In genomic region chr4:88823058-88823919, GRCh38 we compare ENCODE assay signal across 8 cellular contexts.
DNase-seq lines count a peak whose midpoint lies in the region; ATAC-seq and TF ChIP-seq lines count a peak whose summit lies in the region.

No MANE protein-coding gene starts in this region.

- peak overlapping the region; percentile 97 for H3K27ac ChIP-seq in PC-3 (ENCODE audit: low read length)
- H3K27ac ChIP-seq in stomach: peak overlapping the region; percentile 91 to 94 (median 92)

- peak overlapping the region; percentile 78 for H3K9ac ChIP-seq in PC-3 (ENCODE audit: low read length)

- WGBS in stomach, 5 donors: 0 to 2% (median 1%) methylated on average over 16 of the region's 16 CpGs

- H3K9me3 Mint-ChIP-seq in activated T-helper 2 cell treated with anti-CD3 and anti-CD28 coated beads, Interferon-gamma antibody, Interleukin-2, Interleukin-4, amounts not matched to agents 10 μg/mL and 5 μg/mL and 100 μg/mL, durations not matched to agents 14 hours and 24 hours and 36 hours: no peaks in the 10 kb centered on the region
- no peaks in the 10 kb centered on the region for H3K9me3 Mint-ChIP-seq in nephron

- H3K36me3 Mint-ChIP-seq in activated T-helper 2 cell treated with anti-CD3 and anti-CD28 coated beads, Interferon-gamma antibody, Interleukin-2, Interleukin-4, amounts not matched to agents 10 μg/mL and 5 μg/mL and 100 μg/mL, durations not matched to agents 14 hours and 24 hours and 36 hours (ENCODE audit: low read depth): no peaks in the 10 kb centered on the region
- no peaks in the 10 kb centered on the region for H3K36me3 Mint-ChIP-seq in nephron (ENCODE audit: low read depth)

- H3K4me1 ChIP-seq in PC-3 (ENCODE audit: insufficient read depth, low read length): peaks cover 40% of the 10 kb centered on the region
- H3K4me1 ChIP-seq in stomach: peaks cover 12 to 38% (median 25%) of the 10 kb centered on the region in 4 donors

- peaks cover 32% of the 10 kb centered on the region for H3K79me2 ChIP-seq in PC-3 (ENCODE audit: low read length)

- no peaks in the 10 kb centered on the region for H4K20me1 ChIP-seq in PC-3 (ENCODE audit: low read length)

- DNase-seq in COR-L47 (lab: John Stamatoyannopoulos, UW) (peak; percentile 55), HS-5 (ENCODE audit: low read depth) (peak; percentile 60), PC-3 (peak; percentile 87), fibroblast of the aortic adventitia (ENCODE audit: low read depth) (peak; percentile 97), stomach (peak; percentile 89)
- peak; percentile 71 for DNase-seq in activated T-helper 2 cell treated with anti-CD3 and anti-CD28 coated beads, Interferon-gamma antibody, Interleukin-2, Interleukin-4, amounts not matched to agents 10 μg/mL and 5 μg/mL and 100 μg/mL, durations not matched to agents 14 hours and 24 hours and 36 hours (ENCODE audit: low spot score)

- H3K4me2 ChIP-seq in PC-3 (ENCODE audit: low read length): peak overlapping the region; percentile 86

- H3K27me3 ChIP-seq in PC-3 (ENCODE audit: low read length) (no peaks in the 10 kb centered on the region), stomach (no peaks in the 10 kb centered on the region)

- intact Hi-C loops in PC-3 (cut with micrococcal nuclease) (loop anchor here (1.0 to 5.0 kb wide), 4 partner anchors 20 to 289 kb away; partner anchors contain the start of gene TIGD2), stomach (cut with DNase I; ENCODE audit: low total_unique reads) (no loop called here)
- intact Hi-C loops in activated T-helper 2 cell treated with anti-CD3 and anti-CD28 coated beads, Interferon-gamma antibody, Interleukin-2, Interleukin-4, amounts not matched to agents 10 μg/mL and 5 μg/mL and 100 μg/mL, durations not matched to agents 14 hours and 24 hours and 36 hours (cut with micrococcal nuclease): loop anchor here (1.0 to 10.0 kb wide), 6 partner anchors 20 to 301 kb away; partner anchors contain the start of genes HERC3, PYURF and TIGD2

- H3K9me2 ChIP-seq in PC-3 (replicated peaks; ENCODE audit: low read length): no peaks in the 10 kb centered on the region

- CTCF ChIA-PET in PC-3 (lab: Charles Lee): interaction anchor here (0.5 kb wide), 1 partner anchor 13 kb away, joined by 3 read pairs; no protein-coding TSS in a partner anchor

- peak in 2 of 4 donors; percentile 43 to 75 for TF ChIP-seq POLR2A in stomach (IDR thresholded peaks at IDR 0.05)

- POLR2A ChIA-PET in PC-3 (lab: Charles Lee; ENCODE audit: unreplicated experiment): interaction anchor here (0.5 to 0.6 kb wide), 4 partner anchors 20 to 967 kb away, joined by 3 to 15 read pairs (median 5); no protein-coding TSS in a partner anchor

- no peaks in the 10 kb centered on the region for H3K36me3 ChIP-seq in PC-3 (ENCODE audit: low read depth, low read length)
- H3K36me3 ChIP-seq in stomach: no peaks in the 10 kb centered on the region

- BruUV-seq in PC-3 (replicated peaks; lab: Mats Ljungman, UMichigan): no TSS peak

- peaks cover 1% of the 10 kb centered on the region for H3K27me3 Mint-ChIP-seq in activated T-helper 2 cell treated with anti-CD3 and anti-CD28 coated beads, Interferon-gamma antibody, Interleukin-2, Interleukin-4, amounts not matched to agents 10 μg/mL and 5 μg/mL and 100 μg/mL, durations not matched to agents 14 hours and 24 hours and 36 hours (ENCODE audit: low read depth)
- no peaks in the 10 kb centered on the region for H3K27me3 Mint-ChIP-seq in nephron (ENCODE audit: low read depth)

- no peak for TF ChIP-seq EP300 in stomach (IDR thresholded peaks at IDR 0.05)

- no peaks in the 10 kb centered on the region for H3F3A ChIP-seq in PC-3 (ENCODE audit: low read length, unreplicated experiment)

- H3K4me3 ChIP-seq in PC-3 (ENCODE audit: low read length) (peak overlapping the region; percentile 72), fibroblast of the aortic adventitia (ENCODE audit: low read depth, low read length) (peak overlapping the region; percentile 78), stomach (peak overlapping the region; percentile 44 to 61 (median 56))

- peak overlapping the region; percentile 91 for H3K4me3 Mint-ChIP-seq in activated T-helper 2 cell treated with anti-CD3 and anti-CD28 coated beads, Interferon-gamma antibody, Interleukin-2, Interleukin-4, amounts not matched to agents 10 μg/mL and 5 μg/mL and 100 μg/mL, durations not matched to agents 14 hours and 24 hours and 36 hours (ENCODE audit: low read depth)
- peak overlapping the region; percentile 80 to 83 (median 83) for H3K4me3 Mint-ChIP-seq in nephron

- ATAC-seq in GM21381 (IDR thresholded peaks at IDR 0.05; ENCODE audit: unreplicated experiment) (peak; percentile 95), PC-3 (peak; percentile 83)

- peak overlapping the region; percentile 77 for H2AFZ ChIP-seq in PC-3 (ENCODE audit: low read length)

- H3K9me3 ChIP-seq in PC-3 (ENCODE audit: low read length): no peaks in the 10 kb centered on the region
- H3K9me3 ChIP-seq in stomach: no peaks in the 10 kb centered on the region

- peaks cover 41% of the 10 kb centered on the region for H3K4me1 Mint-ChIP-seq in activated T-helper 2 cell treated with anti-CD3 and anti-CD28 coated beads, Interferon-gamma antibody, Interleukin-2, Interleukin-4, amounts not matched to agents 10 μg/mL and 5 μg/mL and 100 μg/mL, durations not matched to agents 14 hours and 24 hours and 36 hours (ENCODE audit: low read depth)
- H3K4me1 Mint-ChIP-seq in nephron: peaks cover 33% of the 10 kb centered on the region

- H3K27ac Mint-ChIP-seq in activated T-helper 2 cell treated with anti-CD3 and anti-CD28 coated beads, Interferon-gamma antibody, Interleukin-2, Interleukin-4, amounts not matched to agents 10 μg/mL and 5 μg/mL and 100 μg/mL, durations not matched to agents 14 hours and 24 hours and 36 hours: peak overlapping the region; percentile 97
- peak overlapping the region; percentile 95 to 99 (median 95) for H3K27ac Mint-ChIP-seq in nephron

- TF ChIP-seq CTCF in PC-3 (conservative IDR thresholded peaks at IDR 0.05; ENCODE audit: low read depth, low read length) (no peak), fibroblast of the aortic adventitia (IDR thresholded peaks at IDR 0.05; ENCODE audit: insufficient read depth, low read length) (no peak), nephron (IDR thresholded peaks at IDR 0.05; ENCODE audit: unreplicated experiment in 3 of 3) (no peak), stomach (IDR thresholded peaks at IDR 0.05) (no peak)

Comparison
In these comparisons a context has a peak if more than half of its experiments do, and no peak if none do; other contexts are left out.
1. Peak in every context shown above with its lines: DNase-seq, ATAC-seq, H3K4me3 ChIP-seq and H3K27ac ChIP-seq.